In the genomic region with DNA sequence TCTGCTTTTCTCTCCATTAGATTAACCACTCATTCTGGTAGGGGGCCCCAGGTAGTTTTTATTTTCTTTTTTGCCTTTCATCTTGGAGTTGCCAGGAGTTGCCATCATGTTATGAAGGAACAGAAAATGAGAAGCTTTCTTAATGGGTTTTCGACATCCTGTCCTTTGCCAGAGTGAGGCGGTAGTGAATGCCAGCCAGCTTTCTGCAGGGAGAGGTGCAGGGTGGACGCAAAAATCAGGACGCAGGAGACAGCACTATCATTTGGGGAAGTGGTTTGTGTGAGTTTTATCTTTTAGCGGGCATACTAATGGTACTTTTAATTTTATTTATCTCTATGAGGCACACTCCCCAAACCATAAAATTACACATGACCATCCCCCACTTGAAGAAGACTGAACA, we compare ENCODE assay signal across 8 cellular contexts. TPM values are rescaled to one million over a fixed set of nuclear protein-coding genes. Genes with fewer than 3 reads are reported as not detected.
DNase-seq lines count a peak whose midpoint lies in the region; ATAC-seq and TF ChIP-seq lines count a peak whose summit lies in the region.

No MANE protein-coding gene starts in this region.

- no peak overlapping the region for H3K27ac ChIP-seq in SJSA1
- peak overlapping the region; percentile 98 for H3K27ac ChIP-seq in osteoblast (ENCODE audit: low read depth, low read length)

- no peaks in the 10 kb centered on the region for H3K9me3 ChIP-seq in SJSA1 (replicated peaks)
- no peaks in the 10 kb centered on the region for H3K9me3 ChIP-seq in osteoblast (ENCODE audit: low read depth, low read length)

- no peak for ATAC-seq in HG03460 (IDR thresholded peaks at IDR 0.05; ENCODE audit: unreplicated experiment)
- no peak for ATAC-seq in HG03175 (IDR thresholded peaks at IDR 0.05; ENCODE audit: unreplicated experiment)
- no peak for ATAC-seq in GM18502 (IDR thresholded peaks at IDR 0.05; ENCODE audit: poor library complexity, unreplicated experiment)

- peaks cover 17% of the 10 kb centered on the region for H3K4me1 ChIP-seq in SJSA1 (replicated peaks)
- peaks cover 14% of the 10 kb centered on the region for H3K4me1 ChIP-seq in osteoblast (ENCODE audit: insufficient read depth, low read length)

- H2AFZ ChIP-seq in osteoblast (ENCODE audit: low read length): no peak overlapping the region

- H3K4me3 ChIP-seq in SJSA1 (peak overlapping the region; percentile 93), osteoblast (ENCODE audit: insufficient read depth, low read length) (peak overlapping the region; percentile 90)

- H3K4me2 ChIP-seq in osteoblast (ENCODE audit: insufficient read depth, low read length): peak overlapping the region; percentile 96

- DNase-seq in NCI-H748 (lab: John Stamatoyannopoulos, UW; ENCODE audit: unreplicated experiment) (peak; percentile 15), NCI-H748 treated with DMSO at 0.1 percent for 48 hours (lab: John Stamatoyannopoulos, UW) (no peak), SJSA1 (ENCODE audit: low read depth in 1 of 2, low spot score in 2 of 2) (no peak), fibroblast of gingiva (ENCODE audit: low read depth) (peak; percentile 55), osteoblast (ENCODE audit: insufficient read length, low spot score, missing footprints) (peak; percentile 63)

- peak; percentile 30 for TF ChIP-seq CTCF in osteoblast (IDR thresholded peaks at IDR 0.05; ENCODE audit: extremely low read depth, low read depth, low read length)

- H4K20me1 ChIP-seq in osteoblast (ENCODE audit: insufficient read depth, low read length): peaks cover 8% of the 10 kb centered on the region

- H3K36me3 ChIP-seq in SJSA1 (peaks cover 12% of the 10 kb centered on the region), osteoblast (ENCODE audit: insufficient read depth, low read length) (peaks cover 17% of the 10 kb centered on the region)

- H3K79me2 ChIP-seq in osteoblast (ENCODE audit: insufficient read depth, low read length): peaks cover 55% of the 10 kb centered on the region

- H3K27me3 ChIP-seq in SJSA1 (replicated peaks) (no peaks in the 10 kb centered on the region), osteoblast (ENCODE audit: insufficient read depth, low read length) (no peaks in the 10 kb centered on the region)

RNA-seq across cellular contexts. Expression of a gene that starts 1.7 kb away (rescaled TPM):
- total RNA-seq in SJSA1 (2014; rRNA removed; shearing (Covaris generic)): 43.5 and 65.0 TPM in 2 replicates
- 84.3 and 97.4 TPM in 2 replicates for total RNA-seq in osteoblast

Comparison
In these comparisons a context has a peak if more than half of its experiments do, and no peak if none do; other contexts are left out.
1. DNase-seq: peak in NCI-H748 (single experiment), fibroblast of gingiva (single experiment) and osteoblast (single experiment); none in NCI-H748 treated with DMSO at 0.1 percent for 48 hours (single experiment) and SJSA1 (0 of 2).